ENCODE assay signal across 10 cellular contexts in the genomic region with DNA sequence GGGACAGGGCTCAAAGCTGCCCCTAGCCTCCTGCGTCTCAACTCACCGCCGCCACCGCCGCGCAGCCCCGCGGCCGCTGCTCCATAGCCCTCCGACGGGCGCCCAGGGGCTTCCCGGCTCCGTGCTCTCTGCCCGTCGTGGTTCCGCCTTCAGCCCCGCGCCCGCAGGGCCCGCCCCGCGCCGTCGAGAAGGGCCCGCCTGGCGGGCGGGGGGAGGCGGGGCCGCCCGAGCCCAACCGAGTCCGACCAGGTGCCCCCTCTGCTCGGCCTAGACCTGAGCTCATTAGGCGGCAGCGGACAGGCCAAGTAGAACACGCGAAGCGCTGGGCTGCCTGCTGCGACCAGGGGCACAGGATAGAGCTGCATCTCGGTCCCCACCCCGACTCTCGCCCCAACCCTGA. TPM values are rescaled to one million over a fixed set of nuclear protein-coding genes. Genes with fewer than 3 reads are reported as not detected.
DNase-seq lines count a peak whose midpoint lies in the region; ATAC-seq, FAIRE-seq and TF ChIP-seq lines count a peak whose summit lies in the region.
"Had no signal": no experiment of that assay in that cellular context is flagged by ENCODE, and none has a peak within 500 bp of the region (broad histone marks: within the 10 kb centered on the region; RNA-seq: fewer than 3 reads in every experiment).

A gene with protein sequence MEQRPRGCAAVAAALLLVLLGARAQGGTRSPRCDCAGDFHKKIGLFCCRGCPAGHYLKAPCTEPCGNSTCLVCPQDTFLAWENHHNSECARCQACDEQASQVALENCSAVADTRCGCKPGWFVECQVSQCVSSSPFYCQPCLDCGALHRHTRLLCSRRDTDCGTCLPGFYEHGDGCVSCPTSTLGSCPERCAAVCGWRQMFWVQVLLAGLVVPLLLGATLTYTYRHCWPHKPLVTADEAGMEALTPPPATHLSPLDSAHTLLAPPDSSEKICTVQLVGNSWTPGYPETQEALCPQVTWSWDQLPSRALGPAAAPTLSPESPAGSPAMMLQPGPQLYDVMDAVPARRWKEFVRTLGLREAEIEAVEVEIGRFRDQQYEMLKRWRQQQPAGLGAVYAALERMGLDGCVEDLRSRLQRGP (minus strand): TSS at position 151 of the 400 bp plus-strand sequence. CDS start 66 bp downstream, at position 85.

- no peaks in the 10 kb centered on the region for H3K9me3 Mint-ChIP-seq in CD8-positive, alpha-beta memory T cell
- no peaks in the 10 kb centered on the region for H3K9me3 Mint-ChIP-seq in osteocyte (ENCODE audit: unreplicated experiment)

- H3K36me3 ChIP-seq in CD8-positive, alpha-beta memory T cell (ENCODE audit: insufficient read depth, low read length) = peaks cover 16% of the 10 kb centered on the region
- H3K36me3 ChIP-seq in colonic mucosa = no peaks in the 10 kb centered on the region

- no peaks in the 10 kb centered on the region for H3K27me3 ChIP-seq in CD8-positive, alpha-beta memory T cell (ENCODE audit: insufficient read depth, low read length, poor library complexity, severe bottlenecking)
- no peaks in the 10 kb centered on the region for H3K27me3 ChIP-seq in colonic mucosa

- no peak for FAIRE-seq in frontal cortex (lab: Jason Lieb, UNC)

- CTCF ChIA-PET in CD8-positive, alpha-beta memory T cell (lab: Charles Lee) = interaction anchor here (1.0 to 2.7 kb wide), 12 partner anchors 9 to 88 kb away, joined by 3 to 13 read pairs (median 4); partner anchors contain the start of gene NOL9

- H3K9me3 ChIP-seq in CD8-positive, alpha-beta memory T cell (ENCODE audit: low read length) = no peaks in the 10 kb centered on the region
- H3K9me3 ChIP-seq in colonic mucosa = no peaks in the 10 kb centered on the region

- DNase-seq in CD8-positive, alpha-beta memory T cell = peak; percentile 34 to 76 (median 64)
- peak; percentile 66 for DNase-seq in activated CD4-positive, alpha-beta T cell treated with anti-CD3 and anti-CD28 coated beads for 48 hours
- DNase-seq in colonic mucosa (no peak), osteocyte (ENCODE audit: extremely low spot score, unreplicated experiment) (no peak), left lobe of liver (ENCODE audit: low spot score) (no peak), frontal cortex (ENCODE audit: low spot score in 2 of 2) (no peak), NCI-H748 (lab: John Stamatoyannopoulos, UW; ENCODE audit: unreplicated experiment) (no peak), ACHN (no peak)
- DNase-seq: Calu3 had no signal

- H3K27ac Mint-ChIP-seq in CD8-positive, alpha-beta memory T cell = peak within 1 kb of the TSS; percentile 84 to 98 (median 94)
- no peak within 1 kb of the TSS for H3K27ac Mint-ChIP-seq in osteocyte (ENCODE audit: unreplicated experiment)

- H3K4me3 Mint-ChIP-seq in CD8-positive, alpha-beta memory T cell = peak within 1 kb of the TSS; percentile 88 to 98 (median 91)
- H3K4me3 Mint-ChIP-seq in osteocyte (ENCODE audit: unreplicated experiment) = no peak within 1 kb of the TSS

- no peaks in the 10 kb centered on the region for H3K27me3 Mint-ChIP-seq in CD8-positive, alpha-beta memory T cell
- H3K27me3 Mint-ChIP-seq in osteocyte (ENCODE audit: unreplicated experiment) = no peaks in the 10 kb centered on the region

- TF ChIP-seq CTCF in colonic mucosa (IDR thresholded peaks at IDR 0.05) = no peak
- no peak for TF ChIP-seq CTCF in osteocyte (IDR thresholded peaks at IDR 0.05)

- intact Hi-C loops in colonic mucosa (cut with DNase I) = no loop called here

- peak within 1 kb of the TSS; percentile 81 for H3K4me3 ChIP-seq in CD8-positive, alpha-beta memory T cell (ENCODE audit: low read length)
- peak within 1 kb of the TSS; percentile 33 for H3K4me3 ChIP-seq in colonic mucosa

- H3K27ac ChIP-seq in CD8-positive, alpha-beta memory T cell (ENCODE audit: low read depth, low read length) = peak within 1 kb of the TSS; percentile 75
- H3K27ac ChIP-seq in colonic mucosa = peak within 1 kb of the TSS; percentile 31
- H3K27ac ChIP-seq: VCaP had no signal

- H3K4me1 ChIP-seq in CD8-positive, alpha-beta memory T cell (ENCODE audit: insufficient read depth, low read length) = peaks cover 48% of the 10 kb centered on the region
- no peaks in the 10 kb centered on the region for H3K4me1 ChIP-seq in colonic mucosa

- in situ Hi-C loops in ACHN (cut with HindIII; ENCODE audit: low pct_ligation_motif_present, low pct_unique_long_range_greater_than_20kb, low sequenced_read_pairs) = no loop called here

- H3K9ac ChIP-seq in colonic mucosa (ENCODE audit: low read depth in 2 of 2, low read length in 2 of 2) = peak within 1 kb of the TSS; percentile 31 to 68

- ATAC-seq in left lobe of liver = no peak

- H3K4me1 Mint-ChIP-seq in CD8-positive, alpha-beta memory T cell = peaks cover 22 to 46% (median 28%) of the 10 kb centered on the region in 3 donors
- H3K4me1 Mint-ChIP-seq in osteocyte (ENCODE audit: unreplicated experiment) = no peaks in the 10 kb centered on the region

- POLR2A ChIA-PET in CD8-positive, alpha-beta memory T cell (lab: Charles Lee) = interaction anchor here (0.7 to 1.3 kb wide), 4 partner anchors 9 to 41 kb away, joined by 3 to 4 read pairs (median 4); no protein-coding TSS in a partner anchor

- H3K36me3 Mint-ChIP-seq in CD8-positive, alpha-beta memory T cell = peaks cover 9 to 34% (median 13%) of the 10 kb centered on the region in 3 donors
- H3K36me3 Mint-ChIP-seq in osteocyte (ENCODE audit: unreplicated experiment) = peaks cover 17% of the 10 kb centered on the region

RNA-seq across cellular contexts. Expression of the gene that starts here (rescaled TPM):
- total RNA-seq in CD8-positive, alpha-beta memory T cell = 100 to 1,000 TPM in 1 of 2 experiments, 10 to 100 TPM in 1; 90.8 to 100 TPM
- 30.0 TPM for polyA plus RNA-seq in CD8-positive, alpha-beta memory T cell
- 10 to 100 TPM; 33.1 to 87.1 TPM for total RNA-seq in colonic mucosa
- 26.4 and 27.9 TPM in 2 replicates for total RNA-seq in osteocyte
- total RNA-seq in left lobe of liver = 2.1 TPM
- total RNA-seq in frontal cortex = 9.0 TPM

Comparison
In these comparisons a context has a peak if more than half of its experiments do, and no peak if none do; other contexts are left out.
1. DNase-seq: peak in CD8-positive, alpha-beta memory T cell (5 of 5) and activated CD4-positive, alpha-beta T cell treated with anti-CD3 and anti-CD28 coated beads for 48 hours (single experiment); none in colonic mucosa (single experiment), osteocyte (single experiment), left lobe of liver (single experiment), frontal cortex (0 of 2), NCI-H748 (single experiment) and ACHN (single experiment).